ENCODE assay signal across 8 cellular contexts in genomic region chr15:88704791-88705768, GRCh38.
DNase-seq lines count a peak whose midpoint lies in the region; ATAC-seq, FAIRE-seq and TF ChIP-seq lines count a peak whose summit lies in the region.

No MANE protein-coding gene starts in this region.

- intact Hi-C loops in activated naive CD4-positive, alpha-beta T cell treated with anti-CD3 and anti-CD28 coated beads for 36 hours (cut with micrococcal nuclease): no loop called here

- H3K4me1 Mint-ChIP-seq in activated naive CD4-positive, alpha-beta T cell treated with anti-CD3 and anti-CD28 coated beads for 36 hours (ENCODE audit: low read depth): peaks cover 11% of the 10 kb centered on the region

- H3K36me3 ChIP-seq in kidney epithelial cell (ENCODE audit: control insufficient read depth, insufficient read depth, low read length) (no peaks in the 10 kb centered on the region), small intestine (ENCODE audit: control insufficient read depth in 2 of 2, insufficient read depth in 2 of 2, low read length in 2 of 2) (no peaks in the 10 kb centered on the region)

- CTCF ChIA-PET in activated naive CD4-positive, alpha-beta T cell treated with anti-CD3 and anti-CD28 coated beads for 36 hours (lab: Charles Lee): no interaction called here

- WGBS in small intestine, 3 donors: 6 to 10% (median 7%) methylated on average over 42 to 60 of the region's 60 CpGs

- H3K4me3 ChIP-seq in kidney epithelial cell (ENCODE audit: low read depth, low read length): peak overlapping the region; percentile 41
- H3K4me3 ChIP-seq in small intestine (ENCODE audit: low read depth in 1 of 2, low read length in 2 of 2): peak overlapping the region in 1 of 2 donors; percentile 34

- peak; percentile 19 for DNase-seq in activated naive CD4-positive, alpha-beta T cell treated with anti-CD3 and anti-CD28 coated beads for 36 hours
- DNase-seq in activated naive CD4-positive, alpha-beta T cell treated with Interleukin-2 at 50 U/mL for 16 hours: no peak
- DNase-seq in cerebellum (ENCODE audit: low spot score): peak; percentile 7
- no peak for DNase-seq in kidney epithelial cell (ENCODE audit: low read depth)
- peak; percentile 8 for DNase-seq in small intestine
- no peak for DNase-seq in NCI-H774 (lab: John Stamatoyannopoulos, UW)

- H3K27me3 ChIP-seq in kidney epithelial cell (ENCODE audit: control insufficient read depth, insufficient read depth, low read length) (peaks cover 2% of the 10 kb centered on the region), small intestine (ENCODE audit: control insufficient read depth in 2 of 2, insufficient read depth in 2 of 2, low read length in 2 of 2) (peaks cover 0 to 9% of the 10 kb centered on the region in 2 donors)

- H3K27ac ChIP-seq in small intestine (ENCODE audit: low read depth in 1 of 2, low read length in 1 of 2): no peak overlapping the region

- H3K4me3 Mint-ChIP-seq in activated naive CD4-positive, alpha-beta T cell treated with anti-CD3 and anti-CD28 coated beads for 36 hours: peak overlapping the region; percentile 40

- peaks cover 22% of the 10 kb centered on the region for H3K27me3 Mint-ChIP-seq in activated naive CD4-positive, alpha-beta T cell treated with anti-CD3 and anti-CD28 coated beads for 36 hours (ENCODE audit: low read depth)

- no peaks in the 10 kb centered on the region for H3K9me3 ChIP-seq in small intestine (ENCODE audit: control insufficient read depth, low read depth)

- FAIRE-seq in small intestine (lab: Jason Lieb, UNC): no peak

- H3K4me1 ChIP-seq in small intestine (ENCODE audit: control insufficient read depth in 2 of 2, insufficient read depth in 1 of 2, low read depth in 1 of 2, low read length in 1 of 2): peaks cover 0 to 2% of the 10 kb centered on the region in 2 donors

- H3K27ac Mint-ChIP-seq in activated naive CD4-positive, alpha-beta T cell treated with anti-CD3 and anti-CD28 coated beads for 36 hours: no peak overlapping the region

- H3K9me3 Mint-ChIP-seq in activated naive CD4-positive, alpha-beta T cell treated with anti-CD3 and anti-CD28 coated beads for 36 hours: no peaks in the 10 kb centered on the region

- no peaks in the 10 kb centered on the region for H3K36me3 Mint-ChIP-seq in activated naive CD4-positive, alpha-beta T cell treated with anti-CD3 and anti-CD28 coated beads for 36 hours (ENCODE audit: low read depth)

- no peak for ATAC-seq in GM21737 (IDR thresholded peaks at IDR 0.05; ENCODE audit: unreplicated experiment)
- no peak for ATAC-seq in GM18909 (IDR thresholded peaks at IDR 0.05; ENCODE audit: poor library complexity, unreplicated experiment)

- TF ChIP-seq CTCF in kidney epithelial cell (IDR thresholded peaks at IDR 0.05; ENCODE audit: insufficient read depth, low read length, poor library complexity, severe bottlenecking): no peak

Comparison
In these comparisons a context has a peak if more than half of its experiments do, and no peak if none do; other contexts are left out.
1. DNase-seq: peak in activated naive CD4-positive, alpha-beta T cell treated with anti-CD3 and anti-CD28 coated beads for 36 hours (single experiment), cerebellum (single experiment) and small intestine (single experiment); none in activated naive CD4-positive, alpha-beta T cell treated with Interleukin-2 at 50 U/mL for 16 hours (single experiment), kidney epithelial cell (single experiment) and NCI-H774 (single experiment).